Comparison of ENCODE assay signal across 23 cellular contexts in the genomic region with DNA sequence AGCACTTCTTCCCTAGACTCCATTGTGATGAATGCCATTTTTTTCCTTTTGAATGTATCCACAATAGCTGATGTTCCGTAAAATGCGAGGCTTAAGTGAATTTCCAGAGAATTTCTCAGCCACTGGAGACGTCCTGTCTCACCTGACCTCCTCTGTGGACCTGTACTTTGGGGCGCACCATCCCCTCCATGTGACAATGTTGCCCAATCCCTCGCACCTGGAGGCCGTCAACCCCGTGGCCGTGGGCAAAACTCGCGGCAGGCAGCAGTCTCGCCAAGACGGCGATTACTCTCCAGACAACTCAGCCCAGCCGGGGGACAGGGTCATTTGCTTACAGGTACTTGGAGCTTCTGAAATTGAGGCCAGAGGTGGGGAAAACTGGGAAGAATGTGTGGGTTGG.
"Had no signal": no experiment of that assay in that cellular context is flagged by ENCODE, and none has a peak within 500 bp of the region (broad histone marks: within the 10 kb centered on the region; RNA-seq: fewer than 3 reads in every experiment).

No MANE protein-coding gene starts in this region.

- H3K27ac Mint-ChIP-seq: activated CD4-positive, alpha-beta memory T cell treated with anti-CD3 and anti-CD28 coated beads for 36 hours; activated CD4-positive, alpha-beta T cell treated with anti-CD3 and anti-CD28 coated beads, Interleukin-2, amount 10 ng/mL, durations not matched to agents 7 days and 5 days; activated naive CD8-positive, alpha-beta T cell treated with anti-CD3 and anti-CD28 coated beads for 36 hours; T-cell had no signal

- H3K9me3 Mint-ChIP-seq: activated CD4-positive, alpha-beta memory T cell treated with anti-CD3 and anti-CD28 coated beads for 36 hours; activated CD4-positive, alpha-beta T cell treated with anti-CD3 and anti-CD28 coated beads, Interleukin-2, amount 10 ng/mL, durations not matched to agents 7 days and 5 days; activated naive CD8-positive, alpha-beta T cell treated with anti-CD3 and anti-CD28 coated beads for 36 hours; activated T-cell treated with anti-CD3 and anti-CD28 coated beads, Interleukin-2, amount 50 U/mL, for 4 hours; T-cell had no signal

- DNase-seq: activated CD4-positive, alpha-beta memory T cell treated with anti-CD3 and anti-CD28 coated beads for 36 hours; activated CD4-positive, alpha-beta T cell treated with anti-CD3 and anti-CD28 coated beads, Interleukin-2, amount 10 ng/mL, durations not matched to agents 7 days and 5 days; activated CD4-positive, CD25-positive, alpha-beta regulatory T cell; activated CD8-positive, alpha-beta memory T cell treated with anti-CD3 and anti-CD28 coated beads for 24 hours; activated effector memory CD4-positive, alpha-beta T cell treated with anti-CD3 and anti-CD28 coated beads, Interleukin-2, amount 50 U/mL, for 16 hours; activated naive CD4-positive, alpha-beta T cell treated with Interleukin-2 at 50 U/mL for 16 hours; activated naive CD8-positive, alpha-beta T cell treated with anti-CD3 and anti-CD28 coated beads for 36 hours; activated T-cell treated with anti-CD3 and anti-CD28 coated beads, Interleukin-2, amount 50 U/mL, for 4 hours; adrenal gland; aorta; caudate nucleus; MG63; NCI-H1105; NCI-H1436; NCI-H1694 treated with DMSO at 0.1 percent for 48 hours; NCI-H2029 treated with DMSO at 0.1 percent for 48 hours; NCI-H524; PC-3; SHP77 treated with DMSO at 0.1 percent for 48 hours; T-cell; T-helper 2 cell; T1000 had no signal

- ATAC-seq: activated T-cell treated with anti-CD3 and anti-CD28 coated beads, Interleukin-2, amount 50 U/mL, for 4 hours; PC-3; T-cell had no signal

- H3K9me3 ChIP-seq: adrenal gland, breast epithelium, MG63 had no signal

- H3K4me1 ChIP-seq: adrenal gland, breast epithelium had no signal

- H3K36me3 ChIP-seq: MG63 had no signal

- H3K27ac ChIP-seq: adrenal gland, breast epithelium had no signal

- H3K4me3 ChIP-seq: adrenal gland, breast epithelium, MG63 had no signal

- H3K27me3 ChIP-seq: adrenal gland, breast epithelium, MG63 had no signal

- H3K4me1 Mint-ChIP-seq: activated naive CD8-positive, alpha-beta T cell treated with anti-CD3 and anti-CD28 coated beads for 36 hours; T-cell had no signal

- H3K4me3 Mint-ChIP-seq: activated CD4-positive, alpha-beta memory T cell treated with anti-CD3 and anti-CD28 coated beads for 36 hours; activated CD4-positive, alpha-beta T cell treated with anti-CD3 and anti-CD28 coated beads, Interleukin-2, amount 10 ng/mL, durations not matched to agents 7 days and 5 days; activated naive CD8-positive, alpha-beta T cell treated with anti-CD3 and anti-CD28 coated beads for 36 hours; activated T-cell treated with anti-CD3 and anti-CD28 coated beads, Interleukin-2, amount 50 U/mL, for 4 hours; T-cell had no signal

- H3K27me3 Mint-ChIP-seq: activated CD4-positive, alpha-beta memory T cell treated with anti-CD3 and anti-CD28 coated beads for 36 hours; activated CD4-positive, alpha-beta T cell treated with anti-CD3 and anti-CD28 coated beads, Interleukin-2, amount 10 ng/mL, durations not matched to agents 7 days and 5 days; T-cell had no signal
